In genomic region chr7:106258789-106259188, GRCh38 we compare ENCODE assay signal across 21 cellular contexts. TPM values are rescaled to one million over a fixed set of nuclear protein-coding genes. Genes with fewer than 3 reads are reported as not detected.
A peak's percentile ranks its signal among the peaks of the same experiment; 100 is the strongest.
DNase-seq lines count a peak whose midpoint lies in the region; ATAC-seq, FAIRE-seq and TF ChIP-seq lines count a peak whose summit lies in the region.
"Had no signal": no experiment of that assay in that cellular context is flagged by ENCODE, and none has a peak within 500 bp of the region (broad histone marks: within the 10 kb centered on the region; RNA-seq: fewer than 3 reads in every experiment).

No MANE protein-coding gene starts in this region.

- TF ChIP-seq CTCF in HFFc6 (IDR thresholded peaks at IDR 0.05): no peak

- H3K4me1 Mint-ChIP-seq in activated naive CD4-positive, alpha-beta T cell treated with anti-CD3 and anti-CD28 coated beads for 36 hours (ENCODE audit: low read depth): peaks cover 82% of the 10 kb centered on the region
- H3K4me1 Mint-ChIP-seq in activated naive CD4-positive, alpha-beta T cell treated with anti-CD3 and anti-CD28 coated beads, Interleukin-2, amount 10 ng/mL, durations not matched to agents 7 days and 5 days: peaks cover 31% of the 10 kb centered on the region
- peaks cover 51% of the 10 kb centered on the region for H3K4me1 Mint-ChIP-seq in T-helper 2 cell treated with Interferon-gamma antibody and Interleukin-4, amounts not matched to agents 5 μg/mL and 100 μg/mL, for 36 hours (ENCODE audit: low read depth)
- H3K4me1 Mint-ChIP-seq in natural killer cell treated with Interleukin-12 subunit alpha and Interleukin-12 subunit beta and Interleukin-15 and Interleukin-18, amount 100 ng/mL, for 72 hours (ENCODE audit: low read depth in 2 of 2): peaks cover 40 to 62% of the 10 kb centered on the region in 2 donors
- H3K4me1 Mint-ChIP-seq in HFFc6 (ENCODE audit: low read depth): peaks cover 5% of the 10 kb centered on the region; the same call in 1 of the 2 replicates

- intact Hi-C loops in activated naive CD4-positive, alpha-beta T cell treated with anti-CD3 and anti-CD28 coated beads for 36 hours (cut with micrococcal nuclease): no loop called here

- no peak overlapping the region for H3K4me3 Mint-ChIP-seq in activated naive CD4-positive, alpha-beta T cell treated with anti-CD3 and anti-CD28 coated beads for 36 hours
- H3K4me3 Mint-ChIP-seq in activated naive CD4-positive, alpha-beta T cell treated with anti-CD3 and anti-CD28 coated beads, Interleukin-2, amount 10 ng/mL, durations not matched to agents 7 days and 5 days: no peak overlapping the region
- H3K4me3 Mint-ChIP-seq in T-helper 2 cell treated with Interferon-gamma antibody and Interleukin-4, amounts not matched to agents 5 μg/mL and 100 μg/mL, for 36 hours: peak overlapping the region; percentile 35
- H3K4me3 Mint-ChIP-seq in natural killer cell treated with Interleukin-12 subunit alpha and Interleukin-12 subunit beta and Interleukin-15 and Interleukin-18, amount 100 ng/mL, for 72 hours: peak overlapping the region; percentile 32
- no peak overlapping the region for H3K4me3 Mint-ChIP-seq in HFFc6
- H3K4me3 Mint-ChIP-seq: CD4-positive, alpha-beta memory T cell; GM23338 had no signal

- TF ChIP-seq POLR2A in H54 (IDR thresholded peaks at IDR 0.05; ENCODE audit: low read depth, low read length): no peak

- H3K27me3 Mint-ChIP-seq in activated naive CD4-positive, alpha-beta T cell treated with anti-CD3 and anti-CD28 coated beads for 36 hours (ENCODE audit: low read depth): no peaks in the 10 kb centered on the region
- H3K27me3 Mint-ChIP-seq in activated naive CD4-positive, alpha-beta T cell treated with anti-CD3 and anti-CD28 coated beads, Interleukin-2, amount 10 ng/mL, durations not matched to agents 7 days and 5 days: no peaks in the 10 kb centered on the region
- H3K27me3 Mint-ChIP-seq in T-helper 2 cell treated with Interferon-gamma antibody and Interleukin-4, amounts not matched to agents 5 μg/mL and 100 μg/mL, for 36 hours (ENCODE audit: low read depth): no peaks in the 10 kb centered on the region
- no peaks in the 10 kb centered on the region for H3K27me3 Mint-ChIP-seq in natural killer cell treated with Interleukin-12 subunit alpha and Interleukin-12 subunit beta and Interleukin-15 and Interleukin-18, amount 100 ng/mL, for 72 hours
- H3K27me3 Mint-ChIP-seq in HFFc6 (ENCODE audit: insufficient read depth): no peaks in the 10 kb centered on the region
- H3K27me3 Mint-ChIP-seq: CD4-positive, alpha-beta memory T cell had no signal

- DNase-seq in activated naive CD4-positive, alpha-beta T cell treated with anti-CD3 and anti-CD28 coated beads for 36 hours: no peak
- no peak for DNase-seq in activated naive CD4-positive, alpha-beta T cell treated with anti-CD3 and anti-CD28 coated beads, Interleukin-2, amount 10 ng/mL, durations not matched to agents 7 days and 5 days
- DNase-seq in H54 (ENCODE audit: insufficient read length, low spot score) (no peak), NCI-H748 (lab: John Stamatoyannopoulos, UW; ENCODE audit: unreplicated experiment) (no peak), HFFc6 (no peak)
- DNase-seq in T-helper 2 cell treated with Interferon-gamma antibody and Interleukin-4, amounts not matched to agents 5 μg/mL and 100 μg/mL, for 36 hours (ENCODE audit: low spot score): no peak
- no peak for DNase-seq in natural killer cell treated with Interleukin-12 subunit alpha and Interleukin-12 subunit beta and Interleukin-15 and Interleukin-18, amount 100 ng/mL, for 72 hours (ENCODE audit: low spot score)
- DNase-seq: C1 segment of cervical spinal cord, COR-L47, NCI-H1048, NCI-H1417, NCI-H1694, NCI-H2029 treated with DMSO at 0.1 percent for 48 hours, NCI-H446 treated with DMSO at 0.1 percent for 48 hours, NCI-H526, PC-9, SJCRH30 had no signal

- H3K27ac Mint-ChIP-seq in activated naive CD4-positive, alpha-beta T cell treated with anti-CD3 and anti-CD28 coated beads for 36 hours: peak overlapping the region; percentile 55
- H3K27ac Mint-ChIP-seq in activated naive CD4-positive, alpha-beta T cell treated with anti-CD3 and anti-CD28 coated beads, Interleukin-2, amount 10 ng/mL, durations not matched to agents 7 days and 5 days: no peak overlapping the region
- peak overlapping the region; percentile 74 for H3K27ac Mint-ChIP-seq in T-helper 2 cell treated with Interferon-gamma antibody and Interleukin-4, amounts not matched to agents 5 μg/mL and 100 μg/mL, for 36 hours
- peak overlapping the region; percentile 59 to 65 for H3K27ac Mint-ChIP-seq in natural killer cell treated with Interleukin-12 subunit alpha and Interleukin-12 subunit beta and Interleukin-15 and Interleukin-18, amount 100 ng/mL, for 72 hours
- H3K27ac Mint-ChIP-seq in HFFc6: no peak overlapping the region
- H3K27ac Mint-ChIP-seq: GM23338 had no signal

- FAIRE-seq in H54 (lab: Jason Lieb, UNC): peak; percentile 67
- FAIRE-seq: G401.6 had no signal

- H3K9me3 Mint-ChIP-seq in activated naive CD4-positive, alpha-beta T cell treated with anti-CD3 and anti-CD28 coated beads for 36 hours: no peaks in the 10 kb centered on the region
- H3K9me3 Mint-ChIP-seq in activated naive CD4-positive, alpha-beta T cell treated with anti-CD3 and anti-CD28 coated beads, Interleukin-2, amount 10 ng/mL, durations not matched to agents 7 days and 5 days: no peaks in the 10 kb centered on the region
- no peaks in the 10 kb centered on the region for H3K9me3 Mint-ChIP-seq in T-helper 2 cell treated with Interferon-gamma antibody and Interleukin-4, amounts not matched to agents 5 μg/mL and 100 μg/mL, for 36 hours
- no peaks in the 10 kb centered on the region for H3K9me3 Mint-ChIP-seq in natural killer cell treated with Interleukin-12 subunit alpha and Interleukin-12 subunit beta and Interleukin-15 and Interleukin-18, amount 100 ng/mL, for 72 hours
- H3K9me3 Mint-ChIP-seq in HFFc6: no peaks in the 10 kb centered on the region
- H3K9me3 Mint-ChIP-seq: CD4-positive, alpha-beta memory T cell; GM23338 had no signal

- peak in 1 of 2 donors; percentile 52 for ATAC-seq in natural killer cell treated with Interleukin-12 subunit alpha and Interleukin-12 subunit beta and Interleukin-15 and Interleukin-18, amount 100 ng/mL, for 72 hours
- ATAC-seq: GM23338, Right ventricle myocardium inferior had no signal

- peaks cover 89% of the 10 kb centered on the region for H3K36me3 Mint-ChIP-seq in activated naive CD4-positive, alpha-beta T cell treated with anti-CD3 and anti-CD28 coated beads for 36 hours (ENCODE audit: low read depth)
- peaks cover 51% of the 10 kb centered on the region for H3K36me3 Mint-ChIP-seq in activated naive CD4-positive, alpha-beta T cell treated with anti-CD3 and anti-CD28 coated beads, Interleukin-2, amount 10 ng/mL, durations not matched to agents 7 days and 5 days
- peaks cover 68% of the 10 kb centered on the region for H3K36me3 Mint-ChIP-seq in T-helper 2 cell treated with Interferon-gamma antibody and Interleukin-4, amounts not matched to agents 5 μg/mL and 100 μg/mL, for 36 hours (ENCODE audit: low read depth)
- peaks cover 62% of the 10 kb centered on the region for H3K36me3 Mint-ChIP-seq in natural killer cell treated with Interleukin-12 subunit alpha and Interleukin-12 subunit beta and Interleukin-15 and Interleukin-18, amount 100 ng/mL, for 72 hours
- peaks cover 34% of the 10 kb centered on the region for H3K36me3 Mint-ChIP-seq in HFFc6 (ENCODE audit: low read depth)

- CTCF ChIA-PET in activated naive CD4-positive, alpha-beta T cell treated with anti-CD3 and anti-CD28 coated beads for 36 hours (lab: Charles Lee): interaction anchor here (1.4 kb wide), 1 partner anchor 203 kb away, joined by 3 read pairs; no protein-coding TSS in a partner anchor
- CTCF ChIA-PET in activated naive CD4-positive, alpha-beta T cell treated with anti-CD3 and anti-CD28 coated beads, Interleukin-2, amount 10 ng/mL, durations not matched to agents 7 days and 5 days (lab: Charles Lee): interaction anchor here (1.9 kb wide), 1 partner anchor 17 kb away, joined by 5 read pairs; no protein-coding TSS in a partner anchor

RNA-seq across cellular contexts. Expression of gene NAMPT, which starts 26.0 kb away (rescaled TPM):
- total RNA-seq in activated naive CD4-positive, alpha-beta T cell treated with anti-CD3 and anti-CD28 coated beads for 36 hours: 1,000 to 10,000 TPM in 1 of 2 experiments, 100 to 1,000 TPM in 1; 932 to 1,015 TPM
- 100 to 1,000 TPM; 283 to 446 TPM for total RNA-seq in natural killer cell treated with Interleukin-12 subunit alpha and Interleukin-12 subunit beta and Interleukin-15 and Interleukin-18, amount 100 ng/mL, for 72 hours
- 10 to 100 TPM; 36.4 to 52.1 (median 44.6) TPM for total RNA-seq in HFFc6 (2021; fragmentation: NEBNext Ultra II Directional; extraction: Animal tissue kit (Norgen Biotek cat#: 25700))

Comparison
In these comparisons a context has a peak if more than half of its experiments do, and no peak if none do; other contexts are left out.
1. H3K27ac Mint-ChIP-seq: peak in activated naive CD4-positive, alpha-beta T cell treated with anti-CD3 and anti-CD28 coated beads for 36 hours (single experiment), T-helper 2 cell treated with Interferon-gamma antibody and Interleukin-4, amounts not matched to agents 5 μg/mL and 100 μg/mL, for 36 hours (single experiment) and natural killer cell treated with Interleukin-12 subunit alpha and Interleukin-12 subunit beta and Interleukin-15 and Interleukin-18, amount 100 ng/mL, for 72 hours (2 of 2); none in activated naive CD4-positive, alpha-beta T cell treated with anti-CD3 and anti-CD28 coated beads, Interleukin-2, amount 10 ng/mL, durations not matched to agents 7 days and 5 days (single experiment) and HFFc6 (single experiment).
2. H3K4me3 Mint-ChIP-seq: peak in T-helper 2 cell treated with Interferon-gamma antibody and Interleukin-4, amounts not matched to agents 5 μg/mL and 100 μg/mL, for 36 hours (single experiment) and natural killer cell treated with Interleukin-12 subunit alpha and Interleukin-12 subunit beta and Interleukin-15 and Interleukin-18, amount 100 ng/mL, for 72 hours (single experiment); none in activated naive CD4-positive, alpha-beta T cell treated with anti-CD3 and anti-CD28 coated beads for 36 hours (single experiment), activated naive CD4-positive, alpha-beta T cell treated with anti-CD3 and anti-CD28 coated beads, Interleukin-2, amount 10 ng/mL, durations not matched to agents 7 days and 5 days (single experiment) and HFFc6 (single experiment).
3. RNA of gene NAMPT, which starts 26.0 kb away (total RNA-seq): 932 to 1,015 TPM in activated naive CD4-positive, alpha-beta T cell treated with anti-CD3 and anti-CD28 coated beads for 36 hours and 283 to 446 TPM in natural killer cell treated with Interleukin-12 subunit alpha and Interleukin-12 subunit beta and Interleukin-15 and Interleukin-18, amount 100 ng/mL, for 72 hours; 36.4 to 52.1 TPM in HFFc6; every median in the first group is over 4 times any median in the second.